ENCODE assay signal across 19 cellular contexts in genomic region chr11:94632356-94632755, GRCh38.
"Had no signal": no experiment of that assay in that cellular context is flagged by ENCODE, and none has a peak within 500 bp of the region (broad histone marks: within the 10 kb centered on the region; RNA-seq: fewer than 3 reads in every experiment).

No MANE protein-coding gene starts in this region.

- H3K4me1 ChIP-seq: foreskin keratinocyte, heart right ventricle, lower lobe of right lung had no signal

- DNase-seq: dermis blood vessel endothelial cell; dorsolateral prefrontal cortex; effector CD4-positive, alpha-beta T cell; effector memory CD4-positive, alpha-beta T cell; foreskin keratinocyte; glutamatergic neuron; head of caudate nucleus; heart right ventricle; hippocampal formation; left cardiac atrium; left lung; left ventricle myocardium superior; lower lobe of right lung; mesenchymal stem cell; mucosa of descending colon; naive B cell had no signal

- H3K27ac Mint-ChIP-seq: mesothelial cell of epicardium, naive B cell had no signal

- ATAC-seq: foreskin keratinocyte, heart right ventricle, left cardiac atrium, left lung, left ventricle myocardium superior, lower lobe of right lung, mucosa of descending colon had no signal

- H3K27me3 ChIP-seq: dorsolateral prefrontal cortex, esophagus muscularis mucosa, foreskin keratinocyte, heart right ventricle, left lung had no signal

- H3K4me3 ChIP-seq: coronary artery, dorsolateral prefrontal cortex, esophagus muscularis mucosa, heart right ventricle, left lung, lower lobe of right lung, mucosa of descending colon had no signal

- H3K4me1 Mint-ChIP-seq: mesothelial cell of epicardium, naive B cell had no signal

- H3K27ac ChIP-seq: coronary artery, dorsolateral prefrontal cortex, esophagus muscularis mucosa, foreskin keratinocyte, heart right ventricle, left lung, lower lobe of right lung had no signal

- H3K36me3 ChIP-seq: esophagus muscularis mucosa, heart right ventricle, left lung, lower lobe of right lung had no signal

- H3K4me3 Mint-ChIP-seq: mesothelial cell of epicardium, naive B cell had no signal
